ENCODE assay signal across 8 cellular contexts in the genomic region with DNA sequence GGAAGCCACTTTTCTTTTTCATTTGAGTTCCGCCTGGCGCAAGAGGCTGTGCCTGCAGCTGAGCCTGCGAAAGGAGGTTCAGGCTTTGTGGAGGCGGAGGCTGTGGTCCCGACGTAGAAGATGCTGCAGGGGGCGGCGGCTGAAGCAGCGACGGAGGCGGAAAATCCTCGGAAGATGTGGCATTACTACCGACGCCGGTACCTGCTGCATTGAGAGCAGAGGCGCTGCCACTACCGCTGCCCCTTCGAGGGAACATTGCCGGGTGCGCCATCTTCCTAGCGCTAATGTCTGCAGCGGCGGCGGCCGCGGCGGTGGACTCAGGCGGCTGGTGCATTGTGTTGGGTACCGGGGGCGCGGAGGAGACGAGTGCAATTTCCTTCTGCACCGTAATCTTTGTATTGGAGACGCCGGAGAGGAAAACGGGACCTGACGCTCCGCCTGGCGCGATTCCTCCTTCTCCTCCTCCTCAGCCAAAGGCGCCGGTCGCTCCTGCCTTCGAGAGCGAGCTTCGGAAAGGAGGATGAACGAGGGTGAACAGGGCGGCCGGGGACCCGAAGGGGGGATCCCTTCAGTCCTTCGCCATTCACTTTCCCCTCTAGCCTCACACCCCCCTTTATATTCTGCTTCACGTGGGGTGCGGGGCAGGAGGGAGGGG. TPM values are rescaled to one million over a fixed set of nuclear protein-coding genes. Genes with fewer than 3 reads are reported as not detected.
A peak's percentile ranks its signal among the peaks of the same experiment; 100 is the strongest.
DNase-seq lines count a peak whose midpoint lies in the region; ATAC-seq and TF ChIP-seq lines count a peak whose summit lies in the region.

TSC22D1 (minus strand) TSS at position 590 of the 655 bp plus-strand sequence; CDS start at position 334, 256 bp downstream.

- peaks cover 9% of the 10 kb centered on the region for H3K27me3 Mint-ChIP-seq in CD4-positive, CD25-positive, alpha-beta regulatory T cell
- no peaks in the 10 kb centered on the region for H3K27me3 Mint-ChIP-seq in progenitor cell of endocrine pancreas

- H3K9me3 ChIP-seq in CD4-positive, CD25-positive, alpha-beta regulatory T cell (ENCODE audit: control insufficient read depth in 2 of 2, low read length in 2 of 2): no peaks in the 10 kb centered on the region
- no peaks in the 10 kb centered on the region for H3K9me3 ChIP-seq in ascending aorta
- no peaks in the 10 kb centered on the region for H3K9me3 ChIP-seq in upper lobe of left lung

- no peak for TF ChIP-seq POLR2A in upper lobe of left lung (IDR thresholded peaks at IDR 0.05)

- intact Hi-C loops in ascending aorta (cut with DNase I): loop anchor here (2.0 to 10.0 kb wide), 7 partner anchors 93 to 749 kb away; no protein-coding TSS in a partner anchor
- intact Hi-C loops in left ventricle myocardium superior (cut with micrococcal nuclease): no loop called here

- H3K27ac Mint-ChIP-seq in CD4-positive, CD25-positive, alpha-beta regulatory T cell: peak within 1 kb of the TSS; percentile 91 to 93 (median 92)
- peak within 1 kb of the TSS; percentile 93 for H3K27ac Mint-ChIP-seq in progenitor cell of endocrine pancreas

- no peak for TF ChIP-seq EP300 in upper lobe of left lung (IDR thresholded peaks at IDR 0.05)

- H3K4me1 ChIP-seq in CD4-positive, CD25-positive, alpha-beta regulatory T cell (ENCODE audit: control insufficient read depth, insufficient read depth, low read length, poor library complexity, severe bottlenecking): peaks cover 22% of the 10 kb centered on the region
- H3K4me1 ChIP-seq in ascending aorta: peaks cover 10 to 21% of the 10 kb centered on the region in 2 donors
- peaks cover 18 to 31% (median 20%) of the 10 kb centered on the region in 4 donors for H3K4me1 ChIP-seq in upper lobe of left lung

- 0 to 2% methylated on average over 36 to 39 of the region's 53 CpGs for WGBS in upper lobe of left lung, 2 donors

- peak; percentile 8 to 10 for ATAC-seq in CD4-positive, CD25-positive, alpha-beta regulatory T cell (ENCODE audit: low read depth in 2 of 2)
- ATAC-seq in left ventricle myocardium superior (peak; percentile 3), upper lobe of left lung (ENCODE audit: low FRiP score in 2 of 2) (peak in 1 of 2 donors; percentile 2)

- no peak for TF ChIP-seq CTCF in ascending aorta (IDR thresholded peaks at IDR 0.05)
- TF ChIP-seq CTCF in progenitor cell of endocrine pancreas (IDR thresholded peaks at IDR 0.05; ENCODE audit: unreplicated experiment): no peak
- TF ChIP-seq CTCF in upper lobe of left lung (IDR thresholded peaks at IDR 0.05): peak in 1 of 6 experiments; percentile 15

- no peaks in the 10 kb centered on the region for H3K36me3 Mint-ChIP-seq in CD4-positive, CD25-positive, alpha-beta regulatory T cell
- H3K36me3 Mint-ChIP-seq in progenitor cell of endocrine pancreas (ENCODE audit: insufficient read depth): peaks cover 10% of the 10 kb centered on the region

- H3K4me3 Mint-ChIP-seq in CD4-positive, CD25-positive, alpha-beta regulatory T cell: peak within 1 kb of the TSS; percentile 97 to 99 (median 98)
- H3K4me3 Mint-ChIP-seq in progenitor cell of endocrine pancreas (ENCODE audit: low read depth): peak within 1 kb of the TSS; percentile 96

- peaks cover 0 to 2% (median 0%) of the 10 kb centered on the region in 7 donors for H3K9me3 Mint-ChIP-seq in CD4-positive, CD25-positive, alpha-beta regulatory T cell
- H3K9me3 Mint-ChIP-seq in progenitor cell of endocrine pancreas (ENCODE audit: low read depth): no peaks in the 10 kb centered on the region

- peak within 1 kb of the TSS; percentile 90 for H3K27ac ChIP-seq in CD4-positive, CD25-positive, alpha-beta regulatory T cell (ENCODE audit: insufficient read depth, low read length, poor library complexity, severe bottlenecking)
- H3K27ac ChIP-seq in ascending aorta (peak within 1 kb of the TSS; percentile 98), upper lobe of left lung (peak within 1 kb of the TSS; percentile 91 to 97 (median 94))

- peaks cover 4 to 49% (median 41%) of the 10 kb centered on the region in 4 donors for H3K4me1 Mint-ChIP-seq in CD4-positive, CD25-positive, alpha-beta regulatory T cell
- peaks cover 54% of the 10 kb centered on the region for H3K4me1 Mint-ChIP-seq in progenitor cell of endocrine pancreas (ENCODE audit: low read depth)

- no peaks in the 10 kb centered on the region for H3K27me3 ChIP-seq in CD4-positive, CD25-positive, alpha-beta regulatory T cell (ENCODE audit: control insufficient read depth, insufficient read depth, low read length)
- H3K27me3 ChIP-seq in ascending aorta (no peaks in the 10 kb centered on the region), upper lobe of left lung (no peaks in the 10 kb centered on the region)

- H3K4me3 ChIP-seq in CD4-positive, CD25-positive, alpha-beta regulatory T cell (ENCODE audit: low read depth, low read length): peak within 1 kb of the TSS; percentile 81
- H3K4me3 ChIP-seq in ascending aorta (peak within 1 kb of the TSS; percentile 66 to 97), upper lobe of left lung (peak within 1 kb of the TSS; percentile 65 to 99 (median 94))

- peak; percentile 43 to 62 (median 57) for DNase-seq in CD4-positive, CD25-positive, alpha-beta regulatory T cell
- DNase-seq in HK-2 (ENCODE audit: unreplicated experiment): peak; percentile 24
- DNase-seq in T-helper 1 cell: peak; percentile 37 to 65 (median 60)
- peak in 1 of 2 donors; percentile 75 for DNase-seq in ascending aorta (ENCODE audit: low spot score in 2 of 2)
- peak; percentile 65 for DNase-seq in left ventricle myocardium superior
- peak; percentile 23 for DNase-seq in progenitor cell of endocrine pancreas (ENCODE audit: low spot score, unreplicated experiment)
- peak; percentile 38 to 90 for DNase-seq in upper lobe of left lung
- no peak for DNase-seq in COLO829 (ENCODE audit: low spot score)

- H3K36me3 ChIP-seq in CD4-positive, CD25-positive, alpha-beta regulatory T cell (ENCODE audit: control insufficient read depth, insufficient read depth, low read length): no peaks in the 10 kb centered on the region
- H3K36me3 ChIP-seq in ascending aorta (no peaks in the 10 kb centered on the region), upper lobe of left lung (no peaks in the 10 kb centered on the region)

RNA-seq across cellular contexts. Expression of gene TSC22D1, which starts in this region (rescaled TPM):
- total RNA-seq in CD4-positive, CD25-positive, alpha-beta regulatory T cell: 35.9 TPM
- polyA plus RNA-seq in CD4-positive, CD25-positive, alpha-beta regulatory T cell: 1 to 10 TPM; 4.0 to 8.1 (median 4.1) TPM
- total RNA-seq in ascending aorta (97.7 TPM), left ventricle myocardium superior (180 TPM), progenitor cell of endocrine pancreas (146 and 153 TPM in 2 replicates), upper lobe of left lung (100 to 1,000 TPM in 4 of 6 donors, 10 to 100 TPM in 2; 66.0 to 158 (median 115) TPM)
